ENCODE assay signal across 1 cellular context in genomic region chr3:195542691-195543641, GRCh38.
TF ChIP-seq lines count a peak whose summit lies in the region.

TSS of gene PPP1R2 (minus strand) at chr3:195543325. CDS start at chr3:195543025, 300 bp downstream.

TF ChIP-seq in HepG2, 621 proteins besides CTCF, POLR2A, EP300 and RAD21 (continued from another document):
- TF ChIP-seq ZNF569 (CRISPR knock-in tag; IDR thresholded peaks at IDR 0.05; ENCODE audit: borderline replicate concordance) (0 out of 2 replicates have a peak, but pooled peaks have one; percentile 88), SRF (IDR thresholded peaks at IDR 0.05; ENCODE audit: low read depth, low read length) (no peak), ARNT (IDR thresholded peaks at IDR 0.05) (no peak), MTA1 (CRISPR knock-in tag; IDR thresholded peaks at IDR 0.05; ENCODE audit: borderline replicate concordance) (peak; percentile 64; the same call in 1 of the 2 replicates), NFAT5 (CRISPR knock-in tag; IDR thresholded peaks at IDR 0.05) (0 out of 2 replicates have a peak, but pooled peaks have one; percentile 64), SMC3 (IDR thresholded peaks at IDR 0.05; ENCODE audit: low read length) (no peak), ZNF30 (CRISPR knock-in tag; IDR thresholded peaks at IDR 0.05) (peak; percentile 90; the same call in 1 of the 2 replicates), ZNF333 (CRISPR knock-in tag; IDR thresholded peaks at IDR 0.05; ENCODE audit: borderline replicate concordance) (peak; percentile 49; the same call in 1 of the 2 replicates), MAFG (CRISPR knock-in tag; IDR thresholded peaks at IDR 0.05) (no peak), RXRA (CRISPR knock-in tag; IDR thresholded peaks at IDR 0.05) (peak; percentile 74; the same call in 1 of the 2 replicates), ZNF383 (CRISPR knock-in tag; IDR thresholded peaks at IDR 0.05; ENCODE audit: borderline replicate concordance) (no peak), ZSCAN12 (CRISPR knock-in tag; IDR thresholded peaks at IDR 0.05) (peak; percentile 46; the same call in 1 of the 2 replicates), ATF3 (CRISPR knock-in tag; IDR thresholded peaks at IDR 0.05) (no peak), ZNF790 (CRISPR knock-in tag; IDR thresholded peaks at IDR 0.05; ENCODE audit: borderline replicate concordance) (no peak), FIP1L1 (IDR thresholded peaks at IDR 0.05; ENCODE audit: borderline replicate concordance, insufficient read depth, low read depth, low read length) (no peak), KLF12 (CRISPR knock-in tag; IDR thresholded peaks at IDR 0.05; ENCODE audit: borderline replicate concordance) (peak; percentile 42; the same call in 1 of the 2 replicates), ZNF10 (CRISPR knock-in tag; IDR thresholded peaks at IDR 0.05; ENCODE audit: borderline replicate concordance, low read depth) (no peak), SNAPC5 (CRISPR knock-in tag; IDR thresholded peaks at IDR 0.05; ENCODE audit: borderline replicate concordance) (no peak; the same call in 1 of the 2 replicates), BORCS8-MEF2B (CRISPR knock-in tag; IDR thresholded peaks at IDR 0.05) (peak; percentile 69; the same call in 1 of the 2 replicates), ZFP90 (CRISPR knock-in tag; IDR thresholded peaks at IDR 0.05; ENCODE audit: borderline replicate concordance) (0 out of 2 replicates have a peak, but pooled peaks have one; percentile 50), YEATS4 (CRISPR knock-in tag; IDR thresholded peaks at IDR 0.05; ENCODE audit: borderline replicate concordance) (peak; percentile 92; the same call in 1 of the 2 replicates), PRPF4 (IDR thresholded peaks at IDR 0.05; ENCODE audit: low read depth, low read length, poor library complexity, severe bottlenecking) (no peak)
- TF ChIP-seq, protein P1, sequence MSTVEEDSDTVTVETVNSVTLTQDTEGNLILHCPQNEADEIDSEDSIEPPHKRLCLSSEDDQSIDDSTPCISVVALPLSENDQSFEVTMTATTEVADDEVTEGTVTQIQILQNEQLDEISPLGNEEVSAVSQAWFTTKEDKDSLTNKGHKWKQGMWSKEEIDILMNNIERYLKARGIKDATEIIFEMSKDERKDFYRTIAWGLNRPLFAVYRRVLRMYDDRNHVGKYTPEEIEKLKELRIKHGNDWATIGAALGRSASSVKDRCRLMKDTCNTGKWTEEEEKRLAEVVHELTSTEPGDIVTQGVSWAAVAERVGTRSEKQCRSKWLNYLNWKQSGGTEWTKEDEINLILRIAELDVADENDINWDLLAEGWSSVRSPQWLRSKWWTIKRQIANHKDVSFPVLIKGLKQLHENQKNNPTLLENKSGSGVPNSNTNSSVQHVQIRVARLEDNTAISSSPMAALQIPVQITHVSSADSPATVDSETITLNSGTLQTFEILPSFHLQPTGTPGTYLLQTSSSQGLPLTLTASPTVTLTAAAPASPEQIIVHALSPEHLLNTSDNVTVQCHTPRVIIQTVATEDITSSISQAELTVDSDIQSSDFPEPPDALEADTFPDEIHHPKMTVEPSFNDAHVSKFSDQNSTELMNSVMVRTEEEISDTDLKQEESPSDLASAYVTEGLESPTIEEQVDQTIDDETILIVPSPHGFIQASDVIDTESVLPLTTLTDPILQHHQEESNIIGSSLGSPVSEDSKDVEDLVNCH (CRISPR knock-in tag; IDR thresholded peaks at IDR 0.05), result no peak
- TF ChIP-seq, protein P2, sequence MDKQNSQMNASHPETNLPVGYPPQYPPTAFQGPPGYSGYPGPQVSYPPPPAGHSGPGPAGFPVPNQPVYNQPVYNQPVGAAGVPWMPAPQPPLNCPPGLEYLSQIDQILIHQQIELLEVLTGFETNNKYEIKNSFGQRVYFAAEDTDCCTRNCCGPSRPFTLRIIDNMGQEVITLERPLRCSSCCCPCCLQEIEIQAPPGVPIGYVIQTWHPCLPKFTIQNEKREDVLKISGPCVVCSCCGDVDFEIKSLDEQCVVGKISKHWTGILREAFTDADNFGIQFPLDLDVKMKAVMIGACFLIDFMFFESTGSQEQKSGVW (CRISPR knock-in tag; IDR thresholded peaks at IDR 0.05; ENCODE audit: borderline replicate concordance), result no peak
- TF ChIP-seq, protein P3, sequence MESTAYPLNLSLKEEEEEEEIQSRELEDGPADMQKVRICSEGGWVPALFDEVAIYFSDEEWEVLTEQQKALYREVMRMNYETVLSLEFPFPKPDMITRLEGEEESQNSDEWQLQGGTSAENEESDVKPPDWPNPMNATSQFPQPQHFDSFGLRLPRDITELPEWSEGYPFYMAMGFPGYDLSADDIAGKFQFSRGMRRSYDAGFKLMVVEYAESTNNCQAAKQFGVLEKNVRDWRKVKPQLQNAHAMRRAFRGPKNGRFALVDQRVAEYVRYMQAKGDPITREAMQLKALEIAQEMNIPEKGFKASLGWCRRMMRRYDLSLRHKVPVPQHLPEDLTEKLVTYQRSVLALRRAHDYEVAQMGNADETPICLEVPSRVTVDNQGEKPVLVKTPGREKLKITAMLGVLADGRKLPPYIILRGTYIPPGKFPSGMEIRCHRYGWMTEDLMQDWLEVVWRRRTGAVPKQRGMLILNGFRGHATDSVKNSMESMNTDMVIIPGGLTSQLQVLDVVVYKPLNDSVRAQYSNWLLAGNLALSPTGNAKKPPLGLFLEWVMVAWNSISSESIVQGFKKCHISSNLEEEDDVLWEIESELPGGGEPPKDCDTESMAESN (CRISPR knock-in tag; conservative IDR thresholded peaks at IDR 0.05), result peak; percentile 68; the same call in 1 of the 2 replicates
- TF ChIP-seq, protein P4, sequence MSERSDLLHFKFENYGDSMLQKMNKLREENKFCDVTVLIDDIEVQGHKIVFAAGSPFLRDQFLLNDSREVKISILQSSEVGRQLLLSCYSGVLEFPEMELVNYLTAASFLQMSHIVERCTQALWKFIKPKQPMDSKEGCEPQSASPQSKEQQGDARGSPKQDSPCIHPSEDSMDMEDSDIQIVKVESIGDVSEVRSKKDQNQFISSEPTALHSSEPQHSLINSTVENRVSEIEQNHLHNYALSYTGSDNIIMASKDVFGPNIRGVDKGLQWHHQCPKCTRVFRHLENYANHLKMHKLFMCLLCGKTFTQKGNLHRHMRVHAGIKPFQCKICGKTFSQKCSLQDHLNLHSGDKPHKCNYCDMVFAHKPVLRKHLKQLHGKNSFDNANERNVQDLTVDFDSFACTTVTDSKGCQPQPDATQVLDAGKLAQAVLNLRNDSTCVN (CRISPR knock-in tag; IDR thresholded peaks at IDR 0.05; ENCODE audit: borderline replicate concordance), result no peak; the same call in 1 of the 2 replicates
- TF ChIP-seq, protein P5, sequence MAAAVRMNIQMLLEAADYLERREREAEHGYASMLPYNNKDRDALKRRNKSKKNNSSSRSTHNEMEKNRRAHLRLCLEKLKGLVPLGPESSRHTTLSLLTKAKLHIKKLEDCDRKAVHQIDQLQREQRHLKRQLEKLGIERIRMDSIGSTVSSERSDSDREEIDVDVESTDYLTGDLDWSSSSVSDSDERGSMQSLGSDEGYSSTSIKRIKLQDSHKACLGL (CRISPR knock-in tag; IDR thresholded peaks at IDR 0.05), result peak; percentile 74; the same call in 1 of the 2 replicates
